In genomic region chr13:111049791-111050538, GRCh38 we compare ENCODE assay signal across 8 cellular contexts.
DNase-seq lines count a peak whose midpoint lies in the region; ATAC-seq and TF ChIP-seq lines count a peak whose summit lies in the region.

No MANE protein-coding gene starts in this region.

- H3K4me1 ChIP-seq in Caco-2, result no peaks in the 10 kb centered on the region

- H3K4me3 ChIP-seq in Caco-2 (ENCODE audit: low read depth, low read length), result no peak overlapping the region
- H3K4me3 ChIP-seq in choroid plexus epithelial cell (ENCODE audit: low read depth, low read length), result no peak overlapping the region

- H3K27me3 Mint-ChIP-seq in Caco-2 (ENCODE audit: insufficient read depth, unreplicated experiment), result peaks cover 10% of the 10 kb centered on the region

- no peaks in the 10 kb centered on the region; the same call in 1 of the 2 replicates for H3K27me3 ChIP-seq in Caco-2 (replicated peaks; ENCODE audit: control insufficient read depth, insufficient read depth, low read length)

- H3K27ac Mint-ChIP-seq in Caco-2 (ENCODE audit: unreplicated experiment), result no peak overlapping the region

- H3K36me3 ChIP-seq in Caco-2 (ENCODE audit: control insufficient read depth, insufficient read depth, low read length), result no peaks in the 10 kb centered on the region

- no peaks in the 10 kb centered on the region for H3K9me3 ChIP-seq in Caco-2

- no peak overlapping the region for H3K4me3 Mint-ChIP-seq in Caco-2 (ENCODE audit: unreplicated experiment)

- POLR2A ChIA-PET in Caco-2 (lab: Charles Lee), result no interaction called here

- TF ChIP-seq CTCF in Caco-2 (IDR thresholded peaks at IDR 0.05; ENCODE audit: insufficient read depth in 1 of 2, low read depth in 1 of 2, low read length in 1 of 2, severe bottlenecking in 1 of 2, unreplicated experiment in 1 of 2) (peak; percentile 53 to 56), choroid plexus epithelial cell (conservative IDR thresholded peaks at IDR 0.05; ENCODE audit: low read depth, low read length) (peak; percentile 74)

- intact Hi-C loops in Caco-2 (cut with micrococcal nuclease; ENCODE audit: unreplicated experiment), result loop anchor here (1.0 kb wide), 2 partner anchors 106 to 135 kb away; partner anchors contain the start of gene ANKRD10

- no peaks in the 10 kb centered on the region for H3K36me3 Mint-ChIP-seq in Caco-2 (ENCODE audit: insufficient read depth, unreplicated experiment)

- DNase-seq in Caco-2 (peak in 1 of 2 experiments; percentile 35), Kasumi-1 (lab: John Stamatoyannopoulos, UW) (peak; percentile 19), choroid plexus epithelial cell (ENCODE audit: low read depth) (peak; percentile 44), myocyte (ENCODE audit: low read depth) (peak; percentile 73), COR-L47 (lab: John Stamatoyannopoulos, UW) (no peak)
- DNase-seq in effector CD4-positive, alpha-beta T cell, result no peak

- H3K4me1 Mint-ChIP-seq in Caco-2 (ENCODE audit: low read depth, unreplicated experiment), result no peaks in the 10 kb centered on the region

- H3K9me3 Mint-ChIP-seq in Caco-2 (ENCODE audit: unreplicated experiment), result no peaks in the 10 kb centered on the region

- TF ChIP-seq POLR2A in GM18505 (IDR thresholded peaks at IDR 0.05; ENCODE audit: borderline replicate concordance, extremely low read depth, insufficient read depth, insufficient read length), result no peak

- ATAC-seq in GM18505 (IDR thresholded peaks at IDR 0.05; ENCODE audit: unreplicated experiment), result no peak
- ATAC-seq in HG03135 (IDR thresholded peaks at IDR 0.05; ENCODE audit: unreplicated experiment), result no peak

- no TSS peak for BruUV-seq in Caco-2 (replicated peaks; lab: Mats Ljungman, UMichigan)

- CTCF ChIA-PET in Caco-2 (lab: Charles Lee), result interaction anchor here (0.6 kb wide), 1 partner anchor 429 kb away, joined by 3 read pairs; no protein-coding TSS in a partner anchor

Comparison
In these comparisons a context has a peak if more than half of its experiments do, and no peak if none do; other contexts are left out.
1. DNase-seq: peak in Kasumi-1 (2 of 2), choroid plexus epithelial cell (single experiment) and myocyte (single experiment); none in effector CD4-positive, alpha-beta T cell (single experiment) and COR-L47 (single experiment).